1 cellular context compared by ENCODE assay signal in the genomic region with DNA sequence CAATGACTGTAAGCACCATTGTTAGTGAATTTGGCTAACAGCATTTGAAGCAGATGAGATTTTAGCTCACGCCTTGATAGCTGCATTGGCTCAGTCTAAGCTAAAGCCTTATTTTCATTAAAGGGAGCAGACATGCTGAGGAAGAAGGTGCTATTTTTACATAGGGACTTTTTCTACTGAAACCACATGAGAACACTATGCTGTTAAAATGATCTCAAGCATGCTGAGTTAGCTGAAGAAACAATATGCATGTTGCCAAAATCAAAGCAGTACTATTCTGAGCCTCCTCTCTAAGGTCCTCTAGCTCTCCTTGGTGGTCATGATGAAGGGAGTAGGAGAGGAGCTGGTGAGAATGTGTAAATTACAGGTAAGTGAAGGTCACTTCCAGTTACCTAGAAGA.
TF ChIP-seq lines count a peak whose summit lies in the region.

No MANE protein-coding gene starts in this region.

TF ChIP-seq in GM12878, 131 proteins besides CTCF, POLR2A, EP300 and RAD21 (continued from another document):
- no peak for TF ChIP-seq NRF1 (conservative IDR thresholded peaks at IDR 0.05; ENCODE audit: low read depth, low read length)
